In genomic region chr4:113979973-113980615, GRCh38 we compare ENCODE assay signal across 9 cellular contexts. TPM values are rescaled to one million over a fixed set of nuclear protein-coding genes. Genes with fewer than 3 reads are reported as not detected.
A peak's percentile ranks its signal among the peaks of the same experiment; 100 is the strongest.
DNase-seq lines count a peak whose midpoint lies in the region; ATAC-seq and TF ChIP-seq lines count a peak whose summit lies in the region.
"Had no signal": no experiment of that assay in that cellular context is flagged by ENCODE, and none has a peak within 500 bp of the region (broad histone marks: within the 10 kb centered on the region; RNA-seq: fewer than 3 reads in every experiment).

No MANE protein-coding gene starts in this region.

- no peak for DNase-seq in CD8-positive, alpha-beta T cell
- DNase-seq in SJSA1 (ENCODE audit: low read depth in 1 of 2, low spot score in 2 of 2) = peak in 1 of 2 experiments; percentile 70
- DNase-seq in esophagus muscularis mucosa (ENCODE audit: extremely low spot score) = no peak
- DNase-seq in neural crest cell (ENCODE audit: low read depth, low spot score) = no peak
- no peak for DNase-seq in retina
- no peak for DNase-seq in HK-2 (ENCODE audit: unreplicated experiment)
- DNase-seq in AML-193 (lab: John Stamatoyannopoulos, UW) = no peak
- DNase-seq: NK-92 treated with Interleukin-12 subunit alpha and Interleukin-12 subunit beta, amount 100 ng/mL, for 24 hours had no signal

- H3K27me3 ChIP-seq in CD8-positive, alpha-beta T cell (ENCODE audit: insufficient read depth, low read length) = peaks cover 18% of the 10 kb centered on the region
- no peaks in the 10 kb centered on the region for H3K27me3 ChIP-seq in SJSA1 (replicated peaks)
- no peaks in the 10 kb centered on the region for H3K27me3 ChIP-seq in esophagus muscularis mucosa

- H3K4me1 Mint-ChIP-seq in CD8-positive, alpha-beta T cell (ENCODE audit: low read depth) = peaks cover 16% of the 10 kb centered on the region
- H3K4me1 Mint-ChIP-seq in neural crest cell = peaks cover 24% of the 10 kb centered on the region

- WGBS in esophagus muscularis mucosa = 4% methylated on average over 10 of the region's 10 CpGs

- POLR2A ChIA-PET in CD8-positive, alpha-beta T cell (lab: Charles Lee) = interaction anchor here (1.0 kb wide), 1 partner anchor 26 kb away, joined by 3 read pairs; no protein-coding TSS in a partner anchor

- peaks cover 40% of the 10 kb centered on the region for H3K27me3 Mint-ChIP-seq in CD8-positive, alpha-beta T cell (ENCODE audit: low read depth)
- H3K27me3 Mint-ChIP-seq in neural crest cell (ENCODE audit: low read depth) = peaks cover 50% of the 10 kb centered on the region

- no peak overlapping the region for H3K27ac Mint-ChIP-seq in CD8-positive, alpha-beta T cell
- no peak overlapping the region for H3K27ac Mint-ChIP-seq in neural crest cell (ENCODE audit: unreplicated experiment)

- H3K36me3 Mint-ChIP-seq in CD8-positive, alpha-beta T cell = no peaks in the 10 kb centered on the region
- H3K36me3 Mint-ChIP-seq in neural crest cell (ENCODE audit: low read depth) = no peaks in the 10 kb centered on the region

- intact Hi-C loops in CD8-positive, alpha-beta T cell (cut with DNase I, micrococcal nuclease) = no loop called here
- intact Hi-C loops in esophagus muscularis mucosa (cut with DNase I) = loop anchor here (10.0 kb wide), 3 partner anchors 215 to 575 kb away; partner anchors contain the start of gene CAMK2D

- no peak overlapping the region for H3K27ac ChIP-seq in CD8-positive, alpha-beta T cell (ENCODE audit: low read depth, low read length)
- H3K27ac ChIP-seq in SJSA1 (peak overlapping the region; percentile 88), esophagus muscularis mucosa (replicated peaks in 1 of 4) (peak overlapping the region; percentile 89 to 92 (median 90))

- no peaks in the 10 kb centered on the region for H3K9me3 Mint-ChIP-seq in CD8-positive, alpha-beta T cell
- peaks cover 6% of the 10 kb centered on the region for H3K9me3 Mint-ChIP-seq in neural crest cell

- CTCF ChIA-PET in CD8-positive, alpha-beta T cell (lab: Charles Lee) = no interaction called here

- ATAC-seq in CD8-positive, alpha-beta T cell = no peak
- ATAC-seq in GM18867 (IDR thresholded peaks at IDR 0.05; ENCODE audit: unreplicated experiment) = no peak

- H3K9me3 ChIP-seq in CD8-positive, alpha-beta T cell (ENCODE audit: low read length) = no peaks in the 10 kb centered on the region
- H3K9me3 ChIP-seq in SJSA1 (replicated peaks) (0 out of 2 replicates have a peak, but pooled peaks cover 2% of the 10 kb centered on the region), esophagus muscularis mucosa (no peaks in the 10 kb centered on the region)

- TF ChIP-seq CTCF in CD8-positive, alpha-beta T cell (IDR thresholded peaks at IDR 0.05) = no peak
- TF ChIP-seq CTCF in esophagus muscularis mucosa (IDR thresholded peaks at IDR 0.05) (no peak), neural crest cell (conservative IDR thresholded peaks at IDR 0.05) (no peak)

- TF ChIP-seq POLR2A in esophagus muscularis mucosa (IDR thresholded peaks at IDR 0.05; ENCODE audit: low read depth) = no peak

- peak overlapping the region; percentile 79 for H3K4me3 Mint-ChIP-seq in CD8-positive, alpha-beta T cell
- peak overlapping the region; percentile 92 for H3K4me3 Mint-ChIP-seq in neural crest cell

- peak overlapping the region; percentile 51 for H3K4me3 ChIP-seq in CD8-positive, alpha-beta T cell (ENCODE audit: low read depth, low read length)
- peak overlapping the region; percentile 83 for H3K4me3 ChIP-seq in SJSA1
- H3K4me3 ChIP-seq in esophagus muscularis mucosa = peak overlapping the region; percentile 68 to 72 (median 70)

- TF ChIP-seq EP300 in esophagus muscularis mucosa (IDR thresholded peaks at IDR 0.05) = no peak

- H3K36me3 ChIP-seq in CD8-positive, alpha-beta T cell (ENCODE audit: insufficient read depth, low read length) = no peaks in the 10 kb centered on the region
- H3K36me3 ChIP-seq in SJSA1 = peaks cover 42% of the 10 kb centered on the region
- no peaks in the 10 kb centered on the region for H3K36me3 ChIP-seq in esophagus muscularis mucosa

- H3K4me1 ChIP-seq in CD8-positive, alpha-beta T cell (ENCODE audit: insufficient read depth, low read length) = peaks cover 8% of the 10 kb centered on the region
- H3K4me1 ChIP-seq in SJSA1 (replicated peaks) (peaks cover 29% of the 10 kb centered on the region), esophagus muscularis mucosa (peaks cover 0 to 36% (median 25%) of the 10 kb centered on the region in 4 donors)

RNA-seq across cellular contexts. Expression of gene ARSJ, which starts 0.6 kb away (rescaled TPM):
- not detected for total RNA-seq in CD8-positive, alpha-beta T cell
- total RNA-seq in SJSA1 (2014; rRNA removed; shearing (Covaris generic)) = 51.5 and 67.0 TPM in 2 replicates
- 10 to 100 TPM; 18.1 to 26.0 (median 21.2) TPM for total RNA-seq in esophagus muscularis mucosa
- 0.49 and 0.89 TPM in 2 replicates for total RNA-seq in neural crest cell

Comparison
In these comparisons a context has a peak if more than half of its experiments do, and no peak if none do; other contexts are left out.
1. RNA of gene ARSJ, which starts 0.6 kb away (total RNA-seq): 51.5 to 67.0 TPM in SJSA1 and 18.1 to 26.0 TPM in esophagus muscularis mucosa; 0.49 to 0.89 TPM in neural crest cell and not detected in CD8-positive, alpha-beta T cell; every median in the first group is over 10 times any median in the second.
2. Peak in every context shown above with its lines, with median percentiles within 50 percentile points of each other: H3K4me3 ChIP-seq.